Comparison of ENCODE assay signal across 15 cellular contexts in the genomic region with DNA sequence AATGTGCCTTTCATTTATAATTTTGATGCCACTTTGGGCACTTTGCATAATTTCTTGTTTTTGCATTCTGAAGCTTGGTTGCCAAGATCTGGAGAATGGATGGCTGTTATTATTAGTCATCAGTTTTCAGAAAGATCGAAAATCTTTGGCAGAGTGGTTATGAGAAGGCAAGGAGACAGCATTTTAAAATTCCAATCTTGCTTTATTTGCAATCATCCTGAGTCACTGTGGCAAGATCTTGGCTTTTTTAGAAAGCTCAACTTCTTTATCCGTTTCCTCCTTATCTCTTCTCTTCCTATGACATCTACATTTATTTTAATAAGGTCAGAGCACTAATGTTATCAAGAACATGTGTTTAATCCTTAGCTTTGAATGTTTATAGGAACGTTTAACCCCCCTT. TPM values are rescaled to one million over a fixed set of nuclear protein-coding genes. Genes with fewer than 3 reads are reported as not detected.
A peak's percentile ranks its signal among the peaks of the same experiment; 100 is the strongest.
DNase-seq lines count a peak whose midpoint lies in the region; ATAC-seq and TF ChIP-seq lines count a peak whose summit lies in the region.
"Had no signal": no experiment of that assay in that cellular context is flagged by ENCODE, and none has a peak within 500 bp of the region (broad histone marks: within the 10 kb centered on the region; RNA-seq: fewer than 3 reads in every experiment).

No MANE protein-coding gene starts in this region.

- H3K9me2 ChIP-seq in PC-9 (ENCODE audit: insufficient read depth), result no peaks in the 10 kb centered on the region

- peak overlapping the region; percentile 69 for H3K4me2 ChIP-seq in PC-9
- H3K4me2 ChIP-seq: BLaER1 treated with 17β-estradiol and CSF1 and Interleukin-3, amounts not matched to agents 10 nM and 100 nM had no signal

- intact Hi-C loops in PC-9 (cut with micrococcal nuclease; ENCODE audit: unreplicated experiment), result no loop called here

- no peaks in the 10 kb centered on the region for H3K9me3 ChIP-seq in PC-9 (ENCODE audit: insufficient read depth, low read depth)

- H4K20me1 ChIP-seq in PC-9 (ENCODE audit: insufficient read depth), result no peaks in the 10 kb centered on the region
- H4K20me1 ChIP-seq: BLaER1 treated with 17β-estradiol and CSF1 and Interleukin-3, amounts not matched to agents 10 nM and 100 nM had no signal

- H2AFZ ChIP-seq in PC-9, result no peak overlapping the region

- H3K4me3 ChIP-seq in AG10803 (ENCODE audit: low read length) (no peak overlapping the region), PC-9 (no peak overlapping the region)
- H3K4me3 ChIP-seq: BLaER1 treated with 17β-estradiol and CSF1 and Interleukin-3, amounts not matched to agents 10 nM and 100 nM had no signal

- no peaks in the 10 kb centered on the region for H3K79me2 ChIP-seq in PC-9 (ENCODE audit: low read depth)

- ATAC-seq in omental fat pad (ENCODE audit: low FRiP score), result peak; percentile 75
- no peak for ATAC-seq in HG03354 (IDR thresholded peaks at IDR 0.05; ENCODE audit: poor library complexity, severe bottlenecking, unreplicated experiment)
- ATAC-seq: natural killer cell treated with Interleukin-12 subunit alpha and Interleukin-12 subunit beta and Interleukin-15 and Interleukin-18, amount 100 ng/mL, for 72 hours had no signal

- CTCF ChIA-PET in PC-9 (lab: Charles Lee), result interaction anchor here (1.1 kb wide), 1 partner anchor 11 kb away, joined by 3 read pairs; no protein-coding TSS in a partner anchor

- POLR2A ChIA-PET in PC-9 (lab: Charles Lee; ENCODE audit: unreplicated experiment), result interaction anchor here (2.5 kb wide), 1 partner anchor 30 kb away, joined by 14 read pairs; no protein-coding TSS in a partner anchor

- peak overlapping the region; percentile 70 for H3K27ac ChIP-seq in PC-9
- H3K27ac ChIP-seq: BLaER1 treated with 17β-estradiol and CSF1 and Interleukin-3, amounts not matched to agents 10 nM and 100 nM had no signal

- no TSS peak for BruUV-seq in PC-9 (replicated peaks; lab: Mats Ljungman, UMichigan)

- H3K36me3 ChIP-seq in PC-9 (ENCODE audit: low read depth), result no peaks in the 10 kb centered on the region
- H3K36me3 ChIP-seq: BLaER1 treated with 17β-estradiol and CSF1 and Interleukin-3, amounts not matched to agents 10 nM and 100 nM had no signal

- no peak for TF ChIP-seq CTCF in AG10803 (conservative IDR thresholded peaks at IDR 0.05; ENCODE audit: low read length)
- no peak for TF ChIP-seq CTCF in PC-9 (conservative IDR thresholded peaks at IDR 0.05)
- TF ChIP-seq CTCF in omental fat pad (IDR thresholded peaks at IDR 0.05), result no peak

- DNase-seq in AG10803 (ENCODE audit: low read depth) (peak; percentile 63), PC-9 (peak in 1 of 2 experiments; percentile 56), dermis blood vessel endothelial cell (peak; percentile 5), omental fat pad (ENCODE audit: low spot score) (no peak), hippocampal formation (lab: John Stamatoyannopoulos, UW) (no peak), DMS79 treated with DMSO at 0.1 percent for 48 hours (lab: John Stamatoyannopoulos, UW) (no peak), SW 1271 (lab: John Stamatoyannopoulos, UW) (no peak)
- DNase-seq: activated CD4-positive, alpha-beta T cell treated with anti-CD3 and anti-CD28 coated beads, Interleukin-2, amount 10 ng/mL, durations not matched to agents 24 days and 14 days; activated effector memory CD4-positive, alpha-beta T cell treated with anti-CD3 and anti-CD28 coated beads, Interleukin-2, amount 50 U/mL, for 16 hours; GOT3; Kasumi-1; SHP77 treated with DMSO at 0.1 percent for 48 hours had no signal

- H3F3A ChIP-seq in PC-9 (ENCODE audit: insufficient read depth, low read depth), result peaks cover 13% of the 10 kb centered on the region

- H3K4me1 ChIP-seq in PC-9 (replicated peaks; ENCODE audit: insufficient read depth), result peaks cover 39% of the 10 kb centered on the region
- H3K4me1 ChIP-seq: BLaER1 treated with 17β-estradiol and CSF1 and Interleukin-3, amounts not matched to agents 10 nM and 100 nM had no signal

- H3K27me3 ChIP-seq in PC-9 (ENCODE audit: insufficient read depth, low read depth), result no peaks in the 10 kb centered on the region
- H3K27me3 ChIP-seq: BLaER1 treated with 17β-estradiol and CSF1 and Interleukin-3, amounts not matched to agents 10 nM and 100 nM had no signal

RNA-seq across cellular contexts. Expression of a gene that starts 31.1 kb away (rescaled TPM):
- 8.8 and 12.1 TPM in 2 replicates for total RNA-seq in PC-9 (2021)
- 19.7 and 30.1 TPM in 2 replicates for total RNA-seq in dermis blood vessel endothelial cell
- 10 to 100 TPM; 15.9 to 41.6 (median 21.5) TPM for total RNA-seq in omental fat pad

RNA-seq across cellular contexts. Expression of a gene that starts 33.2 kb away (rescaled TPM):
- total RNA-seq in PC-9 (2021) (20.5 and 21.3 TPM in 2 replicates), dermis blood vessel endothelial cell (14.5 and 16.5 TPM in 2 replicates), omental fat pad (10 to 100 TPM in 2 of 4 donors, 1 to 10 TPM in 2; 7.9 to 20.5 (median 10.9) TPM)

Comparison
In these comparisons a context has a peak if more than half of its experiments do, and no peak if none do; other contexts are left out.
1. DNase-seq: peak in AG10803 (single experiment) and dermis blood vessel endothelial cell (single experiment); none in omental fat pad (single experiment), hippocampal formation (0 of 2), DMS79 treated with DMSO at 0.1 percent for 48 hours (single experiment) and SW 1271 (0 of 2).